Comparison of ENCODE assay signal across 27 cellular contexts in the genomic region with DNA sequence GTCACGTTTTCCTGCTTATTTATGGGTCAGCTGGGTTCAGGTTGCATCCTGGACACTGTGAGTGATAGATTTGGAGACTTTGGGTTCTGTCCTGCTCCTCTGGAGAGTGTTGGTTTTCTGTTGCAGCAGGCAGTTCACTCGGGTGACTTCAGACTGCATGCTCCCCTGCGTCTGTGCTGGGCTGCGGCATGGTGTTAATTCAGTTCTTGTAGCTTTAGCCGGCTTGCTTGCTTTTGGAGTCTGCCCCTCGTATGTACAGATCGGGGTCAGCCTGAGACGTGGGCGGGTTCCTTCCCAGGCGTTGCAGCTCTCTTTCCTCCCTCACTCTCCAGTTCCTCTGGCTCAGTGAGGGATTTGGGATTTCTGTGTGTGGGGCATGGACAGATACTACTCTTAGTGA.
"Had no signal": no experiment of that assay in that cellular context is flagged by ENCODE, and none has a peak within 500 bp of the region (broad histone marks: within the 10 kb centered on the region; RNA-seq: fewer than 3 reads in every experiment).

No MANE protein-coding gene starts in this region.

- H3K27ac ChIP-seq: ascending aorta, cardiac muscle cell, left lung, lower lobe of right lung, neutrophil, pancreas, prostate gland, spleen, testis, transverse colon, VCaP had no signal

- H3K27ac Mint-ChIP-seq: activated CD4-positive, alpha-beta memory T cell treated with anti-CD3 and anti-CD28 coated beads, Interleukin-2, amount 10 ng/mL, durations not matched to agents 7 days and 5 days; activated CD4-positive, alpha-beta T cell treated with anti-CD3 and anti-CD28 coated beads, Interleukin-2, amount 10 ng/mL, durations not matched to agents 24 days and 14 days; activated naive CD4-positive, alpha-beta T cell treated with anti-CD3 and anti-CD28 coated beads, Interleukin-2, amount 10 ng/mL, durations not matched to agents 7 days and 5 days; activated naive CD8-positive, alpha-beta T cell treated with anti-CD3 and anti-CD28 coated beads, Interleukin-2, amount 10 ng/mL, durations not matched to agents 7 days and 5 days; activated T-cell treated with anti-CD3 and anti-CD28 coated beads, Interleukin-2, amount 50 U/mL, for 24 hours had no signal

- ATAC-seq: activated CD4-positive, CD25-positive, alpha-beta regulatory T cell treated with anti-CD3 and anti-CD28 coated beads, Interleukin-2, amount 50 U/mL, for 24 hours; left lung; lower lobe of right lung; naive thymus-derived CD8-positive, alpha-beta T cell; pancreas had no signal

- H3K27me3 Mint-ChIP-seq: activated CD4-positive, alpha-beta memory T cell treated with anti-CD3 and anti-CD28 coated beads, Interleukin-2, amount 10 ng/mL, durations not matched to agents 7 days and 5 days; activated CD4-positive, alpha-beta T cell treated with anti-CD3 and anti-CD28 coated beads, Interleukin-2, amount 10 ng/mL, durations not matched to agents 24 days and 14 days; activated naive CD4-positive, alpha-beta T cell treated with anti-CD3 and anti-CD28 coated beads, Interleukin-2, amount 10 ng/mL, durations not matched to agents 7 days and 5 days; activated naive CD8-positive, alpha-beta T cell treated with anti-CD3 and anti-CD28 coated beads, Interleukin-2, amount 10 ng/mL, durations not matched to agents 7 days and 5 days; activated T-cell treated with anti-CD3 and anti-CD28 coated beads, Interleukin-2, amount 50 U/mL, for 24 hours; brain; effector memory CD8-positive, alpha-beta T cell; naive thymus-derived CD8-positive, alpha-beta T cell had no signal

- H3K27me3 ChIP-seq: ascending aorta, cardiac muscle cell, left lung, neutrophil, pancreas, spleen, testis, transverse colon had no signal

- H3K4me1 ChIP-seq: ascending aorta, left lung, lower lobe of right lung, pancreas, prostate gland, transverse colon had no signal

- H3K9me3 Mint-ChIP-seq: activated CD4-positive, alpha-beta memory T cell treated with anti-CD3 and anti-CD28 coated beads, Interleukin-2, amount 10 ng/mL, durations not matched to agents 7 days and 5 days; activated CD4-positive, alpha-beta T cell treated with anti-CD3 and anti-CD28 coated beads, Interleukin-2, amount 10 ng/mL, durations not matched to agents 24 days and 14 days; activated naive CD4-positive, alpha-beta T cell treated with anti-CD3 and anti-CD28 coated beads, Interleukin-2, amount 10 ng/mL, durations not matched to agents 7 days and 5 days; activated naive CD8-positive, alpha-beta T cell treated with anti-CD3 and anti-CD28 coated beads, Interleukin-2, amount 10 ng/mL, durations not matched to agents 7 days and 5 days; activated T-cell treated with anti-CD3 and anti-CD28 coated beads, Interleukin-2, amount 50 U/mL, for 24 hours; brain; effector memory CD8-positive, alpha-beta T cell; naive thymus-derived CD8-positive, alpha-beta T cell had no signal

- H3K4me3 Mint-ChIP-seq: activated CD4-positive, alpha-beta memory T cell treated with anti-CD3 and anti-CD28 coated beads, Interleukin-2, amount 10 ng/mL, durations not matched to agents 7 days and 5 days; activated CD4-positive, alpha-beta T cell treated with anti-CD3 and anti-CD28 coated beads, Interleukin-2, amount 10 ng/mL, durations not matched to agents 24 days and 14 days; activated naive CD4-positive, alpha-beta T cell treated with anti-CD3 and anti-CD28 coated beads, Interleukin-2, amount 10 ng/mL, durations not matched to agents 7 days and 5 days; activated naive CD8-positive, alpha-beta T cell treated with anti-CD3 and anti-CD28 coated beads, Interleukin-2, amount 10 ng/mL, durations not matched to agents 7 days and 5 days; activated T-cell treated with anti-CD3 and anti-CD28 coated beads, Interleukin-2, amount 50 U/mL, for 24 hours; brain; naive thymus-derived CD8-positive, alpha-beta T cell had no signal

- H3K9me3 ChIP-seq: ascending aorta, left lung, lower lobe of right lung, neutrophil, pancreas, prostate gland, spleen, testis, transverse colon had no signal

- H3K4me1 Mint-ChIP-seq: brain had no signal

- DNase-seq: activated CD4-positive, alpha-beta memory T cell treated with anti-CD3 and anti-CD28 coated beads, Interleukin-2, amount 10 ng/mL, durations not matched to agents 7 days and 5 days; activated CD4-positive, alpha-beta T cell treated with anti-CD3 and anti-CD28 coated beads, Interleukin-2, amount 10 ng/mL, durations not matched to agents 24 days and 14 days; activated CD8-positive, alpha-beta memory T cell treated with anti-CD3 and anti-CD28 coated beads, Interleukin-2, amount 50 U/mL, for 48 hours; activated gamma-delta T cell; activated naive CD4-positive, alpha-beta T cell treated with anti-CD3 and anti-CD28 coated beads, Interleukin-2, amount 10 ng/mL, durations not matched to agents 7 days and 5 days; activated naive CD8-positive, alpha-beta T cell treated with anti-CD3 and anti-CD28 coated beads, Interleukin-2, amount 10 ng/mL, durations not matched to agents 7 days and 5 days; activated T-cell treated with anti-CD3 and anti-CD28 coated beads, Interleukin-2, amount 50 U/mL, for 24 hours; cortex of kidney; effector memory CD8-positive, alpha-beta T cell; kidney glomerular epithelial cell; lower lobe of right lung; mesenchymal stem cell; naive thymus-derived CD8-positive, alpha-beta T cell; pancreas; spleen; stimulated activated naive CD4-positive, alpha-beta T cell treated with Interleukin-2 at 50 U/mL for 16 hours; T-helper 9 cell; testis; transverse colon had no signal

- H3K4me3 ChIP-seq: ascending aorta, cardiac muscle cell, left lung, lower lobe of right lung, pancreas, prostate gland, spleen, testis, transverse colon had no signal
